8 cellular contexts compared by ENCODE assay signal in the genomic region with DNA sequence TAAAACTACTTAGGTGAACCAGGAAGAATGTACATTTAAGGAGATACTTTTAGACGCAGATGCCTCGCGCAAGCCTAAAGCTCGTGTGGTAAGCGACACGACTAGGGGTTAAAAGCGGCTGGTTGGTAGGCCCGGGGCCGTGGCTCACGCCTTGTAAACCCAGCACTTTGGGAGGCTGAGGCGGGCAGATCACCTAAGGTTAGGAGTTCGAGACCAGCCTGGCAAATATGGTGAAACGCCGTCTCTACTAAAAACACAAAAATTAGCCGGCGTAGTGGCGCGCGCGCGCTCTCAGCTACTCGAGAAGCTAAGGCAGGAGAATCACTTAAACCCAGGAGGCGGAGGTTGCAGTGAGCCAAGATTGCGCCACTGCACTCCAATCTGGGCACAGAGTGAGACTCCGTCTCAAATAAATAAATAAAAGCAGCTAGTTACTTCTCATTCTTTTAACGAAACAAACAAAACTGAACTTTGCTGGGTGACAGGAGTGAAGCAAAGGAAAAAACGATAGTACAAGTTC. TPM values are rescaled to one million over a fixed set of nuclear protein-coding genes. Genes with fewer than 3 reads are reported as not detected.
DNase-seq lines count a peak whose midpoint lies in the region; TF ChIP-seq lines count a peak whose summit lies in the region.

No MANE protein-coding gene starts in this region.

- peaks cover 24% of the 10 kb centered on the region for H3K4me1 Mint-ChIP-seq in endothelial cell (ENCODE audit: unreplicated experiment)

- H3K27me3 ChIP-seq in mononuclear cell (ENCODE audit: insufficient read depth, low read length): no peaks in the 10 kb centered on the region

- no peak for TF ChIP-seq CTCF in endothelial cell (IDR thresholded peaks at IDR 0.05; ENCODE audit: unreplicated experiment)

- DNase-seq in A172 (ENCODE audit: low spot score): peak; percentile 20
- peak; percentile 50 for DNase-seq in HT-29 (ENCODE audit: low spot score)
- DNase-seq in activated CD4-positive, alpha-beta T cell treated with anti-CD3 and anti-CD28 coated beads, Interleukin-2, amount 50 U/mL, for 1 hour: peak; percentile 27
- DNase-seq in endothelial cell (ENCODE audit: low spot score): peak; percentile 17
- peak; percentile 48 for DNase-seq in superior temporal gyrus (ENCODE audit: extremely low spot score)
- no peak for DNase-seq in NCI-H187 treated with DMSO at 0.1 percent for 48 hours (lab: John Stamatoyannopoulos, UW)
- no peak for DNase-seq in DMS114 treated with DMSO at 0.1 percent for 48 hours (lab: John Stamatoyannopoulos, UW; ENCODE audit: unreplicated experiment)

- peak overlapping the region; percentile 87 for H3K4me3 ChIP-seq in mononuclear cell (ENCODE audit: low read length)

- peaks cover 6% of the 10 kb centered on the region for H3K27me3 Mint-ChIP-seq in endothelial cell (ENCODE audit: unreplicated experiment)

- H3K9me3 Mint-ChIP-seq in endothelial cell (ENCODE audit: unreplicated experiment): no peaks in the 10 kb centered on the region

- peak overlapping the region; percentile 97 for H3K27ac Mint-ChIP-seq in endothelial cell (ENCODE audit: unreplicated experiment)

- H3K4me1 ChIP-seq in mononuclear cell (ENCODE audit: insufficient read depth, low read length): peaks cover 40% of the 10 kb centered on the region

- peak overlapping the region; percentile 99 for H3K4me3 Mint-ChIP-seq in endothelial cell (ENCODE audit: unreplicated experiment)

- no peaks in the 10 kb centered on the region for H3K9me3 ChIP-seq in mononuclear cell (ENCODE audit: low read depth, low read length)

- peaks cover 8% of the 10 kb centered on the region for H3K36me3 Mint-ChIP-seq in endothelial cell (ENCODE audit: low read depth, unreplicated experiment)

RNA-seq across cellular contexts. Expression of gene NUDT5, which starts 0.9 kb away (rescaled TPM):
- 166 and 198 TPM in 2 replicates for total RNA-seq in A172 (2014; rRNA removed; shearing (Covaris generic))
- total RNA-seq in HT-29 (2014; rRNA removed; shearing (Covaris generic)): 40.7 and 56.7 TPM in 2 replicates
- total RNA-seq in endothelial cell (ENCODE audit: unreplicated experiment): 61.8 TPM
- total RNA-seq in mononuclear cell: 10.8 TPM

RNA-seq across cellular contexts. Expression of gene CDC123, which starts 1.2 kb away (rescaled TPM):
- 205 and 332 TPM in 2 replicates for total RNA-seq in A172 (2014; rRNA removed; shearing (Covaris generic))
- 116 and 121 TPM in 2 replicates for total RNA-seq in HT-29 (2014; rRNA removed; shearing (Covaris generic))
- total RNA-seq in endothelial cell (ENCODE audit: unreplicated experiment) (85.9 TPM), mononuclear cell (91.0 TPM)

Comparison
In these comparisons a context has a peak if more than half of its experiments do, and no peak if none do; other contexts are left out.
1. DNase-seq: peak in A172 (single experiment), HT-29 (single experiment), activated CD4-positive, alpha-beta T cell treated with anti-CD3 and anti-CD28 coated beads, Interleukin-2, amount 50 U/mL, for 1 hour (single experiment), endothelial cell (single experiment) and superior temporal gyrus (single experiment); none in NCI-H187 treated with DMSO at 0.1 percent for 48 hours (single experiment) and DMS114 treated with DMSO at 0.1 percent for 48 hours (single experiment).